Comparison of ENCODE assay signal across 17 cellular contexts in the genomic region with DNA sequence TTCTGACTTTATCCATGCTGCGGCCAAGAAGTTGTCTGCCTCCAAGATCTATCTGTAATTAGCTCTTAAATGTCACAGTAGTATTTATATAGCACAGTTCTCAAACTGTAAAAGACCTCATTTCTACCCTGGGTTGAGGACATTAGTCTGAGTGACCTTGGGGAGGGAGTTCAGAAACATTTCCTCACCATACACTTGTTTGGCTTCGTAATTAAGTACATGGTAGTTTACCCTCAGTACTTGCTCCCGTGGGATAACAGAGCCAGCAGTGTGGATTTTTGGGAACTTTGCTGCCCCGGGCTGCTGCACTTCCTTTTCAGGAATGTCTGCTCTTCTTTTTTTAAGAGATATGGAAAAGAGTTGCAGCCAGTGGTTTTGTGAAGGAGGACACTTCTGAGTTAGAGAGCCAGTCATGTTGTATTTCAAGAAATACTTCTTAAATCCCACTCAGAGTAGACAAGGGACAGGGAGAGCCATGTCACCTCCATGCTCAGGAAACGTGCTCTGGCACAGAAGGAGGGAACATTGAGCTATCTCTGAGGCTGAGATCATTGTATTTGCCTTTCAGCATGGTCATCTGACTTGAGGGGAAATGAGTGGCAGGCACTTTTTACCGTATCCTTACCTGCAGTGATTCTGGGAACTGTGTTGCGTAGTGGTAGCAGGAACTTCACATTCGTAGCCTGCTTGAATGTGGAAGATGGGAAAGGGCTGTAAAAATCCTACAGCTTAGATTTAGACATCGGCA. TPM values are rescaled to one million over a fixed set of nuclear protein-coding genes. Genes with fewer than 3 reads are reported as not detected.
DNase-seq lines count a peak whose midpoint lies in the region; ATAC-seq and TF ChIP-seq lines count a peak whose summit lies in the region.
"Had no signal": no experiment of that assay in that cellular context is flagged by ENCODE, and none has a peak within 500 bp of the region (broad histone marks: within the 10 kb centered on the region; RNA-seq: fewer than 3 reads in every experiment).

No MANE protein-coding gene starts in this region.

- TF ChIP-seq POLR2A in esophagus squamous epithelium (IDR thresholded peaks at IDR 0.05) (no peak), right lobe of liver (IDR thresholded peaks at IDR 0.05) (peak; percentile 83)

- peak overlapping the region; percentile 57 to 65 (median 62) for H3K9ac ChIP-seq in skeletal muscle tissue (ENCODE audit: low read depth in 1 of 3, low read length in 3 of 3)

- H3K4me3 ChIP-seq in esophagus squamous epithelium, result no peak overlapping the region
- H3K4me3 ChIP-seq in right lobe of liver, result peak overlapping the region in 2 of 3 donors; percentile 32 to 36
- peak overlapping the region in 2 of 3 donors; percentile 41 to 44 for H3K4me3 ChIP-seq in skeletal muscle tissue (ENCODE audit: low read length in 3 of 3)
- H3K4me3 ChIP-seq: sigmoid colon had no signal

- intact Hi-C loops in esophagus squamous epithelium (cut with DNase I), result no loop called here
- intact Hi-C loops in right lobe of liver (cut with DNase I), result loop anchor here in 1 of 2 donors (10.0 kb wide), 1 partner anchor 98 kb away; a partner anchor contains a TSS

- peaks cover 0 to 12% (median 5%) of the 10 kb centered on the region in 3 donors for H3K4me1 ChIP-seq in esophagus squamous epithelium
- peaks cover 0 to 35% (median 17%) of the 10 kb centered on the region in 4 donors for H3K4me1 ChIP-seq in right lobe of liver
- peaks cover 10 to 16% (median 14%) of the 10 kb centered on the region in 3 donors for H3K4me1 ChIP-seq in skeletal muscle tissue (ENCODE audit: control insufficient read depth in 3 of 3, insufficient read depth in 3 of 3, low read length in 3 of 3)

- peaks cover 11 to 100% (median 39%) of the 10 kb centered on the region in 3 donors for H3K36me3 ChIP-seq in esophagus squamous epithelium
- peaks cover 0 to 34% (median 11%) of the 10 kb centered on the region in 4 donors for H3K36me3 ChIP-seq in right lobe of liver
- H3K36me3 ChIP-seq in skeletal muscle tissue (ENCODE audit: control insufficient read depth in 3 of 3, insufficient read depth in 3 of 3, low read length in 3 of 3), result peaks cover 23 to 46% (median 30%) of the 10 kb centered on the region in 3 donors

- H3K27ac ChIP-seq in esophagus squamous epithelium (peak overlapping the region in 3 of 4 donors; percentile 6 to 49 (median 38)), right lobe of liver (peak overlapping the region; percentile 57 to 84 (median 73)), skeletal muscle tissue (ENCODE audit: low read depth, low read length) (peak overlapping the region; percentile 94)

- H3K27me3 ChIP-seq in esophagus squamous epithelium (no peaks in the 10 kb centered on the region), right lobe of liver (no peaks in the 10 kb centered on the region), skeletal muscle tissue (ENCODE audit: control insufficient read depth in 3 of 3, insufficient read depth in 3 of 3, low read length in 3 of 3) (no peaks in the 10 kb centered on the region)
- H3K27me3 ChIP-seq: sigmoid colon had no signal

- peak; percentile 25; the same call in 1 of the 3 replicates for ATAC-seq in SK-N-SH treated with all-trans-retinoic acid at 6 μM for 48 hours
- peak; percentile 74 to 81 (median 76) for ATAC-seq in right lobe of liver
- ATAC-seq: activated T-helper 17 cell treated with anti-CD3 and anti-CD28 coated beads, Interleukin-2, amount 50 U/mL, for 72 hours had no signal

- DNase-seq in esophagus squamous epithelium (lab: John Stamatoyannopoulos, UW) (no peak), right lobe of liver (no peak), anterior cingulate cortex (lab: John Stamatoyannopoulos, UW) (no peak), DMS79 (lab: John Stamatoyannopoulos, UW) (no peak), AG08395 (ENCODE audit: low spot score) (no peak)
- DNase-seq in activated naive CD4-positive, alpha-beta T cell (lab: John Stamatoyannopoulos, UW), result no peak
- DNase-seq: activated CD4-positive, CD25-positive, alpha-beta regulatory T cell; COR-L47; effector CD8-positive, alpha-beta T cell; H9; hippocampal formation; NCI-H1930; NCI-H510A; sigmoid colon had no signal

- TF ChIP-seq CTCF in esophagus squamous epithelium (IDR thresholded peaks at IDR 0.05) (no peak), right lobe of liver (IDR thresholded peaks at IDR 0.05) (no peak)

- WGBS in esophagus squamous epithelium, 2 donors, result 82 to 86% methylated on average over 9 of the region's 9 CpGs
- WGBS in right lobe of liver (ENCODE audit: insufficient coverage, low coverage, low lambda C conversion rate, missing lambda C conversion rate), result 45% methylated on average over 8 of the region's 9 CpGs

- H3K9me3 ChIP-seq in esophagus squamous epithelium, result no peaks in the 10 kb centered on the region
- H3K9me3 ChIP-seq in right lobe of liver, result no peaks in the 10 kb centered on the region
- no peaks in the 10 kb centered on the region for H3K9me3 ChIP-seq in skeletal muscle tissue (ENCODE audit: control insufficient read depth in 3 of 3, low read length in 3 of 3)
- H3K9me3 ChIP-seq: sigmoid colon had no signal

TF ChIP-seq in SK-N-SH treated with all-trans-retinoic acid at 6 μM for 48 hours, 23 proteins besides CTCF, POLR2A, EP300 and RAD21:
- TF ChIP-seq, protein P1, sequence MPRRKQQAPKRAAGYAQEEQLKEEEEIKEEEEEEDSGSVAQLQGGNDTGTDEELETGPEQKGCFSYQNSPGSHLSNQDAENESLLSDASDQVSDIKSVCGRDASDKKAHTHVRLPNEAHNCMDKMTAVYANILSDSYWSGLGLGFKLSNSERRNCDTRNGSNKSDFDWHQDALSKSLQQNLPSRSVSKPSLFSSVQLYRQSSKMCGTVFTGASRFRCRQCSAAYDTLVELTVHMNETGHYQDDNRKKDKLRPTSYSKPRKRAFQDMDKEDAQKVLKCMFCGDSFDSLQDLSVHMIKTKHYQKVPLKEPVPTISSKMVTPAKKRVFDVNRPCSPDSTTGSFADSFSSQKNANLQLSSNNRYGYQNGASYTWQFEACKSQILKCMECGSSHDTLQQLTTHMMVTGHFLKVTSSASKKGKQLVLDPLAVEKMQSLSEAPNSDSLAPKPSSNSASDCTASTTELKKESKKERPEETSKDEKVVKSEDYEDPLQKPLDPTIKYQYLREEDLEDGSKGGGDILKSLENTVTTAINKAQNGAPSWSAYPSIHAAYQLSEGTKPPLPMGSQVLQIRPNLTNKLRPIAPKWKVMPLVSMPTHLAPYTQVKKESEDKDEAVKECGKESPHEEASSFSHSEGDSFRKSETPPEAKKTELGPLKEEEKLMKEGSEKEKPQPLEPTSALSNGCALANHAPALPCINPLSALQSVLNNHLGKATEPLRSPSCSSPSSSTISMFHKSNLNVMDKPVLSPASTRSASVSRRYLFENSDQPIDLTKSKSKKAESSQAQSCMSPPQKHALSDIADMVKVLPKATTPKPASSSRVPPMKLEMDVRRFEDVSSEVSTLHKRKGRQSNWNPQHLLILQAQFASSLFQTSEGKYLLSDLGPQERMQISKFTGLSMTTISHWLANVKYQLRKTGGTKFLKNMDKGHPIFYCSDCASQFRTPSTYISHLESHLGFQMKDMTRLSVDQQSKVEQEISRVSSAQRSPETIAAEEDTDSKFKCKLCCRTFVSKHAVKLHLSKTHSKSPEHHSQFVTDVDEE (CRISPR knock-in tag; IDR thresholded peaks at IDR 0.05), result no peak
- TF ChIP-seq ARNTL (CRISPR knock-in tag; IDR thresholded peaks at IDR 0.05; ENCODE audit: borderline replicate concordance, low read depth) (no peak), ESRRG (CRISPR knock-in tag; IDR thresholded peaks at IDR 0.05) (no peak), TCF4 (CRISPR knock-in tag; IDR thresholded peaks at IDR 0.05; ENCODE audit: borderline replicate concordance) (no peak), BACH2 (CRISPR knock-in tag; IDR thresholded peaks at IDR 0.05; ENCODE audit: borderline replicate concordance) (no peak)
TF ChIP-seq in SK-N-SH treated with all-trans-retinoic acid at 6 μM for 48 hours: peak in this region for 0.

RNA-seq across cellular contexts. Expression of a gene that starts 33.6 kb away (rescaled TPM):
- total RNA-seq in esophagus squamous epithelium (10 to 100 TPM; 15.2 to 25.9 (median 23.6) TPM), right lobe of liver (100 to 1,000 TPM in 1 of 6 experiments, 10 to 100 TPM in 5; 25.0 to 153 (median 37.9) TPM), skeletal muscle tissue (35.5 TPM)

RNA-seq across cellular contexts. Expression of a gene that starts 33.9 kb away (rescaled TPM):
- total RNA-seq in esophagus squamous epithelium (10 to 100 TPM in 3 of 4 donors, 1 to 10 TPM in 1; 5.1 to 14.7 (median 10.5) TPM), right lobe of liver (10 to 100 TPM in 4 of 6 experiments, 1 to 10 TPM in 2; 8.6 to 14.3 (median 11.3) TPM), skeletal muscle tissue (22.4 TPM)

Comparison
In these comparisons a context has a peak if more than half of its experiments do, and no peak if none do; other contexts are left out.
1. H3K27ac ChIP-seq: peak in every context shown above with its lines; median percentile 94 in skeletal muscle tissue; 73 in right lobe of liver; 38 in esophagus squamous epithelium.
2. H3K4me3 ChIP-seq: peak in right lobe of liver (2 of 3) and skeletal muscle tissue (2 of 3); none in esophagus squamous epithelium (0 of 4).